ENCODE assay signal across 9 cellular contexts in genomic region chr17:39165844-39166349, GRCh38. TPM values are rescaled to one million over a fixed set of nuclear protein-coding genes. Genes with fewer than 3 reads are reported as not detected.
DNase-seq lines count a peak whose midpoint lies in the region; ATAC-seq and TF ChIP-seq lines count a peak whose summit lies in the region.
"Had no signal": no experiment of that assay in that cellular context is flagged by ENCODE, and none has a peak within 500 bp of the region (broad histone marks: within the 10 kb centered on the region; RNA-seq: fewer than 3 reads in every experiment).

A gene with protein sequence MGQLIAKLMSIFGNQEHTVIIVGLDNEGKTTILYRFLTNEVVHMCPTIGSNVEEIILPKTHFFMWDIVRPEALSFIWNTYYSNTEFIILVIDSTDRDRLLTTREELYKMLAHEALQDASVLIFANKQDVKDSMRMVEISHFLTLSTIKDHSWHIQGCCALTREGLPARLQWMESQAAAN (minus strand): TSS chr17:39166161. CDS start chr17:39165760, 401 bp downstream.

- H3K79me2 ChIP-seq in GM23338 (replicated peaks; ENCODE audit: insufficient read depth) = no peaks in the 10 kb centered on the region

- H3K4me1 Mint-ChIP-seq in GM23338 = peaks cover 9% of the 10 kb centered on the region
- H3K4me1 Mint-ChIP-seq in activated T-helper 1 cell treated with anti-CD3 and anti-CD28 coated beads, Interleukin-12 subunit alpha, Interleukin-12 subunit beta, Interleukin-2, Interleukin-4 antibody, amounts not matched to agents 30 ng/mL and 10 ng/mL and 1 ng/mL, durations not matched to agents 14 hours and 24 hours and 36 hours (ENCODE audit: low read depth) = peaks cover 29% of the 10 kb centered on the region

- H3K27ac Mint-ChIP-seq in GM23338 = no peak within 1 kb of the TSS
- no peak within 1 kb of the TSS for H3K27ac Mint-ChIP-seq in activated T-helper 1 cell treated with anti-CD3 and anti-CD28 coated beads, Interleukin-12 subunit alpha, Interleukin-12 subunit beta, Interleukin-2, Interleukin-4 antibody, amounts not matched to agents 30 ng/mL and 10 ng/mL and 1 ng/mL, durations not matched to agents 14 hours and 24 hours and 36 hours

- H3K9me2 ChIP-seq in GM23338 (ENCODE audit: insufficient read depth) = no peaks in the 10 kb centered on the region

- H3K36me3 ChIP-seq in GM23338 (ENCODE audit: insufficient read depth) = no peaks in the 10 kb centered on the region
- H3K36me3 ChIP-seq in skeletal muscle tissue (ENCODE audit: control insufficient read depth in 3 of 3, insufficient read depth in 3 of 3, low read length in 3 of 3) = no peaks in the 10 kb centered on the region

- H3F3A ChIP-seq in GM23338 (replicated peaks; ENCODE audit: low read depth) = peaks cover 6% of the 10 kb centered on the region; the same call in 1 of the 2 replicates

- H3K27ac ChIP-seq in GM23338 (ENCODE audit: low read depth) = no peak within 1 kb of the TSS
- no peak within 1 kb of the TSS for H3K27ac ChIP-seq in skeletal muscle tissue (ENCODE audit: low read depth, low read length)

- peak within 1 kb of the TSS; percentile 81 for H3K4me2 ChIP-seq in GM23338

- ATAC-seq in GM23338 = peak; percentile 9
- no peak for ATAC-seq in HG03520 (IDR thresholded peaks at IDR 0.05; ENCODE audit: unreplicated experiment)
- ATAC-seq in omental fat pad (ENCODE audit: low FRiP score) = no peak

- H3K9me3 Mint-ChIP-seq in GM23338 = peaks cover 9% of the 10 kb centered on the region; the same call in 2 of the 3 replicates
- H3K9me3 Mint-ChIP-seq in activated T-helper 1 cell treated with anti-CD3 and anti-CD28 coated beads, Interleukin-12 subunit alpha, Interleukin-12 subunit beta, Interleukin-2, Interleukin-4 antibody, amounts not matched to agents 30 ng/mL and 10 ng/mL and 1 ng/mL, durations not matched to agents 14 hours and 24 hours and 36 hours = no peaks in the 10 kb centered on the region

- peaks cover 25% of the 10 kb centered on the region for H3K27me3 Mint-ChIP-seq in GM23338 (ENCODE audit: insufficient read depth, low read depth, poor library complexity)
- peaks cover 33% of the 10 kb centered on the region for H3K27me3 Mint-ChIP-seq in activated T-helper 1 cell treated with anti-CD3 and anti-CD28 coated beads, Interleukin-12 subunit alpha, Interleukin-12 subunit beta, Interleukin-2, Interleukin-4 antibody, amounts not matched to agents 30 ng/mL and 10 ng/mL and 1 ng/mL, durations not matched to agents 14 hours and 24 hours and 36 hours (ENCODE audit: insufficient read depth)

- DNase-seq in GM23338 (ENCODE audit: low spot score) = no peak
- no peak for DNase-seq in activated T-helper 1 cell treated with anti-CD3 and anti-CD28 coated beads, Interleukin-12 subunit alpha, Interleukin-12 subunit beta, Interleukin-2, Interleukin-4 antibody, amounts not matched to agents 30 ng/mL and 10 ng/mL and 1 ng/mL, durations not matched to agents 14 hours and 24 hours and 36 hours (ENCODE audit: low spot score)
- no peak for DNase-seq in AML-193 (lab: John Stamatoyannopoulos, UW)
- no peak for DNase-seq in omental fat pad (ENCODE audit: low spot score)
- no peak for DNase-seq in activated CD4-positive, alpha-beta T cell treated with anti-CD3 and anti-CD28 coated beads, Interleukin-2, amount 50 U/mL, for 1 hour
- DNase-seq: NCI-H1436 treated with DMSO at 0.1 percent for 48 hours had no signal

- no peaks in the 10 kb centered on the region for H4K20me1 ChIP-seq in GM23338 (replicated peaks; ENCODE audit: insufficient read depth)

- H3K4me3 Mint-ChIP-seq in GM23338 = peak within 1 kb of the TSS; percentile 89
- peak within 1 kb of the TSS; percentile 80 for H3K4me3 Mint-ChIP-seq in activated T-helper 1 cell treated with anti-CD3 and anti-CD28 coated beads, Interleukin-12 subunit alpha, Interleukin-12 subunit beta, Interleukin-2, Interleukin-4 antibody, amounts not matched to agents 30 ng/mL and 10 ng/mL and 1 ng/mL, durations not matched to agents 14 hours and 24 hours and 36 hours

- H3K4me1 ChIP-seq in GM23338 (ENCODE audit: insufficient read depth) = peaks cover 20% of the 10 kb centered on the region; the same call in 1 of the 2 replicates
- H3K4me1 ChIP-seq in skeletal muscle tissue (ENCODE audit: control insufficient read depth in 3 of 3, insufficient read depth in 3 of 3, low read length in 3 of 3) = peaks cover 16 to 28% (median 22%) of the 10 kb centered on the region in 3 donors

- H3K4me3 ChIP-seq in GM23338 (peak within 1 kb of the TSS; percentile 87), iPS-18c (ENCODE audit: insufficient read depth, low read depth, low read length) (peak within 1 kb of the TSS; percentile 69), skeletal muscle tissue (ENCODE audit: low read length in 3 of 3) (peak within 1 kb of the TSS; percentile 69 to 87 (median 85))

- peak within 1 kb of the TSS; percentile 98 for H2AFZ ChIP-seq in GM23338

- H3K27me3 ChIP-seq in GM23338 (ENCODE audit: insufficient read depth) (peaks cover 33% of the 10 kb centered on the region), skeletal muscle tissue (ENCODE audit: control insufficient read depth in 3 of 3, insufficient read depth in 3 of 3, low read length in 3 of 3) (no peaks in the 10 kb centered on the region)

- peak within 1 kb of the TSS; percentile 66 to 85 (median 80) for H3K9ac ChIP-seq in skeletal muscle tissue (ENCODE audit: low read depth in 1 of 3, low read length in 3 of 3)

- TF ChIP-seq CTCF in GM23338 (conservative IDR thresholded peaks at IDR 0.05; ENCODE audit: low read depth in 2 of 2) (no peak), omental fat pad (IDR thresholded peaks at IDR 0.05) (no peak)

- H3K9me3 ChIP-seq in iPS-18c (ENCODE audit: control insufficient read depth, insufficient read depth, low read length) = no peaks in the 10 kb centered on the region
- H3K9me3 ChIP-seq in skeletal muscle tissue (ENCODE audit: control insufficient read depth in 3 of 3, low read length in 3 of 3) = no peaks in the 10 kb centered on the region

- H3K36me3 Mint-ChIP-seq in GM23338 (ENCODE audit: low read depth) = peaks cover 7% of the 10 kb centered on the region; the same call in 1 of the 3 replicates
- H3K36me3 Mint-ChIP-seq in activated T-helper 1 cell treated with anti-CD3 and anti-CD28 coated beads, Interleukin-12 subunit alpha, Interleukin-12 subunit beta, Interleukin-2, Interleukin-4 antibody, amounts not matched to agents 30 ng/mL and 10 ng/mL and 1 ng/mL, durations not matched to agents 14 hours and 24 hours and 36 hours (ENCODE audit: low read depth) = no peaks in the 10 kb centered on the region

- intact Hi-C loops in activated T-helper 1 cell treated with anti-CD3 and anti-CD28 coated beads, Interleukin-12 subunit alpha, Interleukin-12 subunit beta, Interleukin-2, Interleukin-4 antibody, amounts not matched to agents 30 ng/mL and 10 ng/mL and 1 ng/mL, durations not matched to agents 14 hours and 24 hours and 36 hours (cut with micrococcal nuclease) = loop anchor here (1.0 kb wide), 1 partner anchor 9 kb away; no protein-coding TSS in a partner anchor

TF ChIP-seq in GM23338, 12 proteins besides CTCF, POLR2A, EP300 and RAD21 (continues in another document):
- TF ChIP-seq POLR2AphosphoS5 (IDR thresholded peaks at IDR 0.05; ENCODE audit: low read depth) = no peak
- no peak for TF ChIP-seq STAT1 (IDR thresholded peaks at IDR 0.05; ENCODE audit: unreplicated experiment)
- TF ChIP-seq ZNF114 (CRISPR knock-in tag; IDR thresholded peaks at IDR 0.05) = no peak
- TF ChIP-seq EZH2 (IDR thresholded peaks at IDR 0.05; ENCODE audit: low read depth, unreplicated experiment) = no peak
- TF ChIP-seq, protein P1, sequence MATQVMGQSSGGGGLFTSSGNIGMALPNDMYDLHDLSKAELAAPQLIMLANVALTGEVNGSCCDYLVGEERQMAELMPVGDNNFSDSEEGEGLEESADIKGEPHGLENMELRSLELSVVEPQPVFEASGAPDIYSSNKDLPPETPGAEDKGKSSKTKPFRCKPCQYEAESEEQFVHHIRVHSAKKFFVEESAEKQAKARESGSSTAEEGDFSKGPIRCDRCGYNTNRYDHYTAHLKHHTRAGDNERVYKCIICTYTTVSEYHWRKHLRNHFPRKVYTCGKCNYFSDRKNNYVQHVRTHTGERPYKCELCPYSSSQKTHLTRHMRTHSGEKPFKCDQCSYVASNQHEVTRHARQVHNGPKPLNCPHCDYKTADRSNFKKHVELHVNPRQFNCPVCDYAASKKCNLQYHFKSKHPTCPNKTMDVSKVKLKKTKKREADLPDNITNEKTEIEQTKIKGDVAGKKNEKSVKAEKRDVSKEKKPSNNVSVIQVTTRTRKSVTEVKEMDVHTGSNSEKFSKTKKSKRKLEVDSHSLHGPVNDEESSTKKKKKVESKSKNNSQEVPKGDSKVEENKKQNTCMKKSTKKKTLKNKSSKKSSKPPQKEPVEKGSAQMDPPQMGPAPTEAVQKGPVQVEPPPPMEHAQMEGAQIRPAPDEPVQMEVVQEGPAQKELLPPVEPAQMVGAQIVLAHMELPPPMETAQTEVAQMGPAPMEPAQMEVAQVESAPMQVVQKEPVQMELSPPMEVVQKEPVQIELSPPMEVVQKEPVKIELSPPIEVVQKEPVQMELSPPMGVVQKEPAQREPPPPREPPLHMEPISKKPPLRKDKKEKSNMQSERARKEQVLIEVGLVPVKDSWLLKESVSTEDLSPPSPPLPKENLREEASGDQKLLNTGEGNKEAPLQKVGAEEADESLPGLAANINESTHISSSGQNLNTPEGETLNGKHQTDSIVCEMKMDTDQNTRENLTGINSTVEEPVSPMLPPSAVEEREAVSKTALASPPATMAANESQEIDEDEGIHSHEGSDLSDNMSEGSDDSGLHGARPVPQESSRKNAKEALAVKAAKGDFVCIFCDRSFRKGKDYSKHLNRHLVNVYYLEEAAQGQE (IDR thresholded peaks at IDR 0.05; ENCODE audit: unreplicated experiment) = no peak
- no peak for TF ChIP-seq ZNF331 (CRISPR knock-in tag; IDR thresholded peaks at IDR 0.05; ENCODE audit: low read depth)
- no peak for TF ChIP-seq EZH2phosphoT487 (IDR thresholded peaks at IDR 0.05; ENCODE audit: unreplicated experiment)

RNA-seq across cellular contexts. Expression of the gene that starts here (rescaled TPM):
- not detected in 2 replicates for total RNA-seq in GM23338 (2014; rRNA removed; shearing (Covaris generic))
- not detected in 2 replicates for polyA plus RNA-seq in GM23338 (2016; fragmentation: Nextera tagmentation; extraction: Ambion mirVana)
- total RNA-seq in activated T-helper 1 cell treated with anti-CD3 and anti-CD28 coated beads, Interleukin-12 subunit alpha, Interleukin-12 subunit beta, Interleukin-2, Interleukin-4 antibody, amounts not matched to agents 30 ng/mL and 10 ng/mL and 1 ng/mL, durations not matched to agents 14 hours and 24 hours and 36 hours = not detected in 2 replicates
- total RNA-seq in skeletal muscle tissue = under 0.01 TPM
- not detected for total RNA-seq in omental fat pad

Comparison
In these comparisons a context has a peak if more than half of its experiments do, and no peak if none do; other contexts are left out.
1. Peak in ATAC-seq, H3K4me3 ChIP-seq and H3K4me2 ChIP-seq in GM23338; RNA of the gene not detected or under 1 TPM.